In genomic region chr19:5624741-5625140, GRCh38 we compare ENCODE assay signal across 10 cellular contexts. TPM values are rescaled to one million over a fixed set of nuclear protein-coding genes. Genes with fewer than 3 reads are reported as not detected.
A peak's percentile ranks its signal among the peaks of the same experiment; 100 is the strongest.
DNase-seq lines count a peak whose midpoint lies in the region; ATAC-seq and TF ChIP-seq lines count a peak whose summit lies in the region.
"Had no signal": no experiment of that assay in that cellular context is flagged by ENCODE, and none has a peak within 500 bp of the region (broad histone marks: within the 10 kb centered on the region; RNA-seq: fewer than 3 reads in every experiment).

No MANE protein-coding gene starts in this region.

- DNase-seq in activated CD4-positive, alpha-beta T cell treated with anti-CD3 and anti-CD28 coated beads, Interleukin-2, amount 10 ng/mL, durations not matched to agents 7 days and 5 days = no peak
- no peak for DNase-seq in activated CD4-positive, alpha-beta T cell treated with anti-CD3 and anti-CD28 coated beads, Interleukin-2, amount 50 U/mL, for 1 hour
- DNase-seq in activated T-helper 2 cell treated with anti-CD3 and anti-CD28 coated beads, Interferon-gamma antibody, Interleukin-2, Interleukin-4, amounts not matched to agents 10 μg/mL and 5 μg/mL and 100 μg/mL, durations not matched to agents 14 hours and 24 hours and 36 hours (ENCODE audit: low spot score) = no peak
- no peak for DNase-seq in kidney epithelial cell (ENCODE audit: low read depth)
- no peak for DNase-seq in thyroid gland
- no peak for DNase-seq in NCI-H526 (lab: John Stamatoyannopoulos, UW)
- DNase-seq: GF-D8, NCI-H510A had no signal

- peaks cover 71% of the 10 kb centered on the region for H3K4me1 Mint-ChIP-seq in activated CD4-positive, alpha-beta T cell treated with anti-CD3 and anti-CD28 coated beads, Interleukin-2, amount 10 ng/mL, durations not matched to agents 7 days and 5 days
- H3K4me1 Mint-ChIP-seq in activated T-helper 2 cell treated with anti-CD3 and anti-CD28 coated beads, Interferon-gamma antibody, Interleukin-2, Interleukin-4, amounts not matched to agents 10 μg/mL and 5 μg/mL and 100 μg/mL, durations not matched to agents 14 hours and 24 hours and 36 hours (ENCODE audit: low read depth) = peaks cover 51% of the 10 kb centered on the region

- no peak for TF ChIP-seq CTCF in kidney epithelial cell (IDR thresholded peaks at IDR 0.05; ENCODE audit: insufficient read depth, low read length, poor library complexity, severe bottlenecking)
- no peak for TF ChIP-seq CTCF in thyroid gland (IDR thresholded peaks at IDR 0.05)

- intact Hi-C loops in activated T-helper 2 cell treated with anti-CD3 and anti-CD28 coated beads, Interferon-gamma antibody, Interleukin-2, Interleukin-4, amounts not matched to agents 10 μg/mL and 5 μg/mL and 100 μg/mL, durations not matched to agents 14 hours and 24 hours and 36 hours (cut with micrococcal nuclease) = loop anchor here (5.0 kb wide), 1 partner anchor 1222 kb away; the partner anchor contains the start of genes CHAF1A and SH3GL1
- intact Hi-C loops in thyroid gland (cut with DNase I) = loop anchor here (10.0 kb wide), 1 partner anchor 70 kb away; the partner anchor contains the start of gene RPL36

- peak overlapping the region; percentile 100 for H3K27ac Mint-ChIP-seq in activated CD4-positive, alpha-beta T cell treated with anti-CD3 and anti-CD28 coated beads, Interleukin-2, amount 10 ng/mL, durations not matched to agents 7 days and 5 days
- peak overlapping the region; percentile 60 for H3K27ac Mint-ChIP-seq in activated T-helper 2 cell treated with anti-CD3 and anti-CD28 coated beads, Interferon-gamma antibody, Interleukin-2, Interleukin-4, amounts not matched to agents 10 μg/mL and 5 μg/mL and 100 μg/mL, durations not matched to agents 14 hours and 24 hours and 36 hours

- H3K4me3 Mint-ChIP-seq in activated CD4-positive, alpha-beta T cell treated with anti-CD3 and anti-CD28 coated beads, Interleukin-2, amount 10 ng/mL, durations not matched to agents 7 days and 5 days = peak overlapping the region; percentile 100
- H3K4me3 Mint-ChIP-seq in activated T-helper 2 cell treated with anti-CD3 and anti-CD28 coated beads, Interferon-gamma antibody, Interleukin-2, Interleukin-4, amounts not matched to agents 10 μg/mL and 5 μg/mL and 100 μg/mL, durations not matched to agents 14 hours and 24 hours and 36 hours (ENCODE audit: low read depth) = peak overlapping the region; percentile 88

- CTCF ChIA-PET in activated CD4-positive, alpha-beta T cell treated with anti-CD3 and anti-CD28 coated beads, Interleukin-2, amount 10 ng/mL, durations not matched to agents 7 days and 5 days (lab: Charles Lee) = no interaction called here

- TF ChIP-seq POLR2A in thyroid gland (IDR thresholded peaks at IDR 0.05) = no peak

- peaks cover 70% of the 10 kb centered on the region for H3K36me3 Mint-ChIP-seq in activated CD4-positive, alpha-beta T cell treated with anti-CD3 and anti-CD28 coated beads, Interleukin-2, amount 10 ng/mL, durations not matched to agents 7 days and 5 days (ENCODE audit: low read depth)
- H3K36me3 Mint-ChIP-seq in activated T-helper 2 cell treated with anti-CD3 and anti-CD28 coated beads, Interferon-gamma antibody, Interleukin-2, Interleukin-4, amounts not matched to agents 10 μg/mL and 5 μg/mL and 100 μg/mL, durations not matched to agents 14 hours and 24 hours and 36 hours (ENCODE audit: low read depth) = peaks cover 86% of the 10 kb centered on the region

- peak overlapping the region in 2 of 3 donors; percentile 87 to 95 for H3K27ac ChIP-seq in thyroid gland

- no peaks in the 10 kb centered on the region for H3K9me3 Mint-ChIP-seq in activated CD4-positive, alpha-beta T cell treated with anti-CD3 and anti-CD28 coated beads, Interleukin-2, amount 10 ng/mL, durations not matched to agents 7 days and 5 days
- H3K9me3 Mint-ChIP-seq in activated T-helper 2 cell treated with anti-CD3 and anti-CD28 coated beads, Interferon-gamma antibody, Interleukin-2, Interleukin-4, amounts not matched to agents 10 μg/mL and 5 μg/mL and 100 μg/mL, durations not matched to agents 14 hours and 24 hours and 36 hours = no peaks in the 10 kb centered on the region

- H3K9me3 ChIP-seq in thyroid gland = no peaks in the 10 kb centered on the region

- peaks cover 34 to 63% of the 10 kb centered on the region in 2 donors for H3K4me1 ChIP-seq in thyroid gland

- H3K4me3 ChIP-seq in kidney epithelial cell (ENCODE audit: low read depth, low read length) (peak overlapping the region; percentile 93), thyroid gland (replicated peaks in 1 of 3) (peak overlapping the region in 2 of 3 donors; percentile 89 to 99)

- no peaks in the 10 kb centered on the region for H3K27me3 Mint-ChIP-seq in activated CD4-positive, alpha-beta T cell treated with anti-CD3 and anti-CD28 coated beads, Interleukin-2, amount 10 ng/mL, durations not matched to agents 7 days and 5 days
- no peaks in the 10 kb centered on the region for H3K27me3 Mint-ChIP-seq in activated T-helper 2 cell treated with anti-CD3 and anti-CD28 coated beads, Interferon-gamma antibody, Interleukin-2, Interleukin-4, amounts not matched to agents 10 μg/mL and 5 μg/mL and 100 μg/mL, durations not matched to agents 14 hours and 24 hours and 36 hours (ENCODE audit: low read depth)

- H3K27me3 ChIP-seq in kidney epithelial cell (ENCODE audit: control insufficient read depth, insufficient read depth, low read length) = no peaks in the 10 kb centered on the region
- H3K27me3 ChIP-seq in thyroid gland = no peaks in the 10 kb centered on the region

- WGBS in thyroid gland, 2 donors = 34 to 36% methylated on average over 7 of the region's 7 CpGs

- H3K36me3 ChIP-seq in kidney epithelial cell (ENCODE audit: control insufficient read depth, insufficient read depth, low read length) = peaks cover 3% of the 10 kb centered on the region
- peaks cover 29 to 31% of the 10 kb centered on the region in 2 donors for H3K36me3 ChIP-seq in thyroid gland

- POLR2A ChIA-PET in activated CD4-positive, alpha-beta T cell treated with anti-CD3 and anti-CD28 coated beads, Interleukin-2, amount 10 ng/mL, durations not matched to agents 7 days and 5 days (lab: Charles Lee) = no interaction called here

- ATAC-seq in HG02970 (IDR thresholded peaks at IDR 0.05; ENCODE audit: low FRiP score, unreplicated experiment) (no peak), GM21390 (IDR thresholded peaks at IDR 0.05; ENCODE audit: unreplicated experiment) (no peak)

RNA-seq across cellular contexts. Expression of gene SAFB, which starts 1.9 kb away (rescaled TPM):
- 100 to 1,000 TPM; 113 to 131 TPM for total RNA-seq in activated CD4-positive, alpha-beta T cell treated with anti-CD3 and anti-CD28 coated beads, Interleukin-2, amount 10 ng/mL, durations not matched to agents 7 days and 5 days
- total RNA-seq in activated T-helper 2 cell treated with anti-CD3 and anti-CD28 coated beads, Interferon-gamma antibody, Interleukin-2, Interleukin-4, amounts not matched to agents 10 μg/mL and 5 μg/mL and 100 μg/mL, durations not matched to agents 14 hours and 24 hours and 36 hours = 132 and 143 TPM in 2 replicates
- total RNA-seq in kidney epithelial cell = 40.3 and 45.7 TPM in 2 replicates
- 100 to 1,000 TPM in 2 of 4 donors, 10 to 100 TPM in 2; 70.1 to 129 (median 86.7) TPM for total RNA-seq in thyroid gland

RNA-seq across cellular contexts. Expression of gene SAFB2, which starts 2.2 kb away (rescaled TPM):
- 10 to 100 TPM; 81.0 to 99.6 TPM for total RNA-seq in activated CD4-positive, alpha-beta T cell treated with anti-CD3 and anti-CD28 coated beads, Interleukin-2, amount 10 ng/mL, durations not matched to agents 7 days and 5 days
- 96.1 and 96.7 TPM in 2 replicates for total RNA-seq in activated T-helper 2 cell treated with anti-CD3 and anti-CD28 coated beads, Interferon-gamma antibody, Interleukin-2, Interleukin-4, amounts not matched to agents 10 μg/mL and 5 μg/mL and 100 μg/mL, durations not matched to agents 14 hours and 24 hours and 36 hours
- total RNA-seq in kidney epithelial cell = 23.8 and 29.0 TPM in 2 replicates
- total RNA-seq in thyroid gland = 10 to 100 TPM; 52.2 to 74.5 (median 65.3) TPM

RNA-seq across cellular contexts. Expression of gene MICOS13, which starts 55.6 kb away (rescaled TPM):
- 10 to 100 TPM; 43.5 to 48.2 TPM for total RNA-seq in activated CD4-positive, alpha-beta T cell treated with anti-CD3 and anti-CD28 coated beads, Interleukin-2, amount 10 ng/mL, durations not matched to agents 7 days and 5 days
- 54.3 and 60.9 TPM in 2 replicates for total RNA-seq in activated T-helper 2 cell treated with anti-CD3 and anti-CD28 coated beads, Interferon-gamma antibody, Interleukin-2, Interleukin-4, amounts not matched to agents 10 μg/mL and 5 μg/mL and 100 μg/mL, durations not matched to agents 14 hours and 24 hours and 36 hours
- total RNA-seq in kidney epithelial cell (47.0 and 55.4 TPM in 2 replicates), thyroid gland (10 to 100 TPM; 20.1 to 68.3 (median 47.2) TPM)

RNA-seq across cellular contexts. Expression of gene HSD11B1L, which starts 56.1 kb away (rescaled TPM):
- total RNA-seq in activated CD4-positive, alpha-beta T cell treated with anti-CD3 and anti-CD28 coated beads, Interleukin-2, amount 10 ng/mL, durations not matched to agents 7 days and 5 days = 1 to 10 TPM; 2.0 TPM
- 2.0 and 2.5 TPM in 2 replicates for total RNA-seq in activated T-helper 2 cell treated with anti-CD3 and anti-CD28 coated beads, Interferon-gamma antibody, Interleukin-2, Interleukin-4, amounts not matched to agents 10 μg/mL and 5 μg/mL and 100 μg/mL, durations not matched to agents 14 hours and 24 hours and 36 hours
- 7.4 and 11.4 TPM in 2 replicates for total RNA-seq in kidney epithelial cell
- total RNA-seq in thyroid gland = 10 to 100 TPM in 3 of 4 donors, 1 to 10 TPM in 1; 7.3 to 30.4 (median 15.8) TPM

RNA-seq across cellular contexts. Expression of gene TINCR, which starts 57.0 kb away (rescaled TPM):
- total RNA-seq in activated CD4-positive, alpha-beta T cell treated with anti-CD3 and anti-CD28 coated beads, Interleukin-2, amount 10 ng/mL, durations not matched to agents 7 days and 5 days = under 1 TPM; 0.40 to 0.58 TPM
- total RNA-seq in activated T-helper 2 cell treated with anti-CD3 and anti-CD28 coated beads, Interferon-gamma antibody, Interleukin-2, Interleukin-4, amounts not matched to agents 10 μg/mL and 5 μg/mL and 100 μg/mL, durations not matched to agents 14 hours and 24 hours and 36 hours = 0.37 and 0.52 TPM in 2 replicates
- total RNA-seq in kidney epithelial cell = 1.0 and 1.4 TPM in 2 replicates
- not detected for total RNA-seq in thyroid gland
